ENCODE assay signal across 29 cellular contexts in genomic region chr5:3301316-3301715, GRCh38.
"Had no signal": no experiment of that assay in that cellular context is flagged by ENCODE, and none has a peak within 500 bp of the region (broad histone marks: within the 10 kb centered on the region; RNA-seq: fewer than 3 reads in every experiment).

No MANE protein-coding gene starts in this region.

- H3K4me1 ChIP-seq: adrenal gland, body of pancreas, gastroesophageal sphincter, lower lobe of right lung, stomach, thyroid gland, upper lobe of right lung had no signal

- H3K4me3 Mint-ChIP-seq: activated CD4-positive, alpha-beta memory T cell treated with anti-CD3 and anti-CD28 coated beads for 36 hours; activated naive CD4-positive, alpha-beta T cell treated with anti-CD3 and anti-CD28 coated beads for 36 hours; activated naive CD8-positive, alpha-beta T cell treated with anti-CD3 and anti-CD28 coated beads for 36 hours; activated T-helper 1 cell treated with anti-CD3 and anti-CD28 coated beads, Interleukin-12 subunit alpha, Interleukin-12 subunit beta, Interleukin-2, Interleukin-4 antibody, amounts not matched to agents 30 ng/mL and 10 ng/mL and 1 ng/mL, durations not matched to agents 14 hours and 24 hours and 36 hours; naive thymus-derived CD8-positive, alpha-beta T cell; stimulated activated effector memory CD8-positive, alpha-beta T cell treated with anti-CD3 and anti-CD28 coated beads, Interleukin-12 subunit alpha, Interleukin-12 subunit beta, amount 100 ng/mL, for 72 hours; T-helper 1 cell treated with Interleukin-12 subunit alpha and Interleukin-12 subunit beta and Interleukin-4 antibody, amounts not matched to agents 30 μg/mL and 1 μg/mL, for 36 hours had no signal

- H3K27me3 ChIP-seq: adrenal gland, body of pancreas, thyroid gland, upper lobe of right lung had no signal

- H3K9me3 ChIP-seq: adrenal gland, body of pancreas, gastroesophageal sphincter, lower lobe of right lung, stomach, thyroid gland, upper lobe of right lung had no signal

- H3K36me3 ChIP-seq: adrenal gland, gastroesophageal sphincter, lower lobe of right lung, stomach, thyroid gland, upper lobe of right lung, WERI-Rb-1 had no signal

- H3K36me3 Mint-ChIP-seq: activated CD4-positive, alpha-beta memory T cell treated with anti-CD3 and anti-CD28 coated beads for 36 hours; activated naive CD8-positive, alpha-beta T cell treated with anti-CD3 and anti-CD28 coated beads for 36 hours; naive thymus-derived CD8-positive, alpha-beta T cell; stimulated activated effector memory CD8-positive, alpha-beta T cell treated with anti-CD3 and anti-CD28 coated beads, Interleukin-12 subunit alpha, Interleukin-12 subunit beta, amount 100 ng/mL, for 72 hours had no signal

- H3K4me1 Mint-ChIP-seq: activated naive CD8-positive, alpha-beta T cell treated with anti-CD3 and anti-CD28 coated beads for 36 hours; naive thymus-derived CD8-positive, alpha-beta T cell; stimulated activated effector memory CD8-positive, alpha-beta T cell treated with anti-CD3 and anti-CD28 coated beads, Interleukin-12 subunit alpha, Interleukin-12 subunit beta, amount 100 ng/mL, for 72 hours had no signal

- H3K27ac ChIP-seq: adrenal gland, body of pancreas, gastroesophageal sphincter, lower lobe of right lung, skin epidermis, stomach, thyroid gland, upper lobe of right lung, WERI-Rb-1 had no signal

- H3K9me3 Mint-ChIP-seq: activated naive CD4-positive, alpha-beta T cell treated with anti-CD3 and anti-CD28 coated beads for 36 hours; activated naive CD8-positive, alpha-beta T cell treated with anti-CD3 and anti-CD28 coated beads for 36 hours; T-helper 1 cell treated with Interleukin-12 subunit alpha and Interleukin-12 subunit beta and Interleukin-4 antibody, amounts not matched to agents 30 μg/mL and 1 μg/mL, for 36 hours had no signal

- DNase-seq: activated CD4-positive, alpha-beta memory T cell treated with anti-CD3 and anti-CD28 coated beads for 36 hours; activated CD4-positive, alpha-beta T cell treated with anti-CD3 and anti-CD28 coated beads for 48 hours; activated CD8-positive, alpha-beta memory T cell treated with anti-CD3 and anti-CD28 coated beads, Interleukin-2, amount 50 U/mL, for 4 hours; activated effector memory CD4-positive, alpha-beta T cell treated with anti-CD3 and anti-CD28 coated beads, Interleukin-2, amount 50 U/mL, for 16 hours; activated naive CD4-positive, alpha-beta T cell treated with anti-CD3 and anti-CD28 coated beads for 36 hours; activated naive CD8-positive, alpha-beta T cell treated with anti-CD3 and anti-CD28 coated beads for 36 hours; activated T-cell treated with anti-CD3 and anti-CD28 coated beads, Interleukin-2, amount 50 U/mL, for 1 hour; adrenal gland; aorta; effector memory CD4-positive, alpha-beta T cell; erythroblast; hippocampal formation; kidney; lower lobe of right lung; mesenchymal stem cell; naive thymus-derived CD8-positive, alpha-beta T cell; posterior cingulate gyrus; stimulated activated CD4-positive, alpha-beta T cell treated with anti-CD3 and anti-CD28 coated beads, Interleukin-4, amount 100 ng/mL, for 24 hours; stomach; T-helper 9 cell; thyroid gland; upper lobe of right lung; WERI-Rb-1 had no signal

- H3K27ac Mint-ChIP-seq: activated CD4-positive, alpha-beta memory T cell treated with anti-CD3 and anti-CD28 coated beads for 36 hours; activated naive CD4-positive, alpha-beta T cell treated with anti-CD3 and anti-CD28 coated beads for 36 hours; activated naive CD8-positive, alpha-beta T cell treated with anti-CD3 and anti-CD28 coated beads for 36 hours; activated T-helper 1 cell treated with anti-CD3 and anti-CD28 coated beads, Interleukin-12 subunit alpha, Interleukin-12 subunit beta, Interleukin-2, Interleukin-4 antibody, amounts not matched to agents 30 ng/mL and 10 ng/mL and 1 ng/mL, durations not matched to agents 14 hours and 24 hours and 36 hours; naive thymus-derived CD8-positive, alpha-beta T cell; stimulated activated effector memory CD8-positive, alpha-beta T cell treated with anti-CD3 and anti-CD28 coated beads, Interleukin-12 subunit alpha, Interleukin-12 subunit beta, amount 100 ng/mL, for 72 hours; T-helper 1 cell treated with Interleukin-12 subunit alpha and Interleukin-12 subunit beta and Interleukin-4 antibody, amounts not matched to agents 30 μg/mL and 1 μg/mL, for 36 hours had no signal

- H3K4me3 ChIP-seq: adrenal gland, body of pancreas, gastroesophageal sphincter, lower lobe of right lung, skin epidermis, stomach, thyroid gland, upper lobe of right lung had no signal

- H3K27me3 Mint-ChIP-seq: activated CD4-positive, alpha-beta memory T cell treated with anti-CD3 and anti-CD28 coated beads for 36 hours had no signal
